Comparison of ENCODE assay signal across 1 cellular context in the genomic region with DNA sequence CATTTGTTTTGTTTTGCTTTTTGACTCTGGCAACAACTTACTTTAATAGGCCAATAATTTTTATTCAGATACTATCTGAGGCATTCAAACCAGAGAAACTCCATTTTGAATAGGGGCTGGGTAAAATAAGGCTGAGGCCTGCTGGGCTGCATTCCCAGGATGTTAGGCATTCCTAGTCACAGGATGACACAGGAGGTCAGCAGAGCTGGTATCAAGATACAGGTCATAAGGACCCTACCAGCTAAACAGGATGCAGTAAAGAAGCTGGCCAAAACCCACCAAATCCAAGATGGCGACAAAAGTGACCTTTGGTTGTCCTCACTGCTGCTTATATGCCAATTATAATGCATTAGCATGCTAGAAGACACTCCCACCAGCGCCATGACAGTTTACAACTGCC.
TF ChIP-seq lines count a peak whose summit lies in the region.

No MANE protein-coding gene starts in this region.

TF ChIP-seq in IMR-90, 13 proteins besides CTCF, POLR2A, EP300 and RAD21:
- no peak for TF ChIP-seq RCOR1 (IDR thresholded peaks at IDR 0.05; ENCODE audit: insufficient replicate concordance, low read length)
- TF ChIP-seq, protein P1, sequence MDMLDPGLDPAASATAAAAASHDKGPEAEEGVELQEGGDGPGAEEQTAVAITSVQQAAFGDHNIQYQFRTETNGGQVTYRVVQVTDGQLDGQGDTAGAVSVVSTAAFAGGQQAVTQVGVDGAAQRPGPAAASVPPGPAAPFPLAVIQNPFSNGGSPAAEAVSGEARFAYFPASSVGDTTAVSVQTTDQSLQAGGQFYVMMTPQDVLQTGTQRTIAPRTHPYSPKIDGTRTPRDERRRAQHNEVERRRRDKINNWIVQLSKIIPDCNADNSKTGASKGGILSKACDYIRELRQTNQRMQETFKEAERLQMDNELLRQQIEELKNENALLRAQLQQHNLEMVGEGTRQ (IDR thresholded peaks at IDR 0.05; ENCODE audit: low read depth, low read length) = no peak
- no peak for TF ChIP-seq MXI1 (IDR thresholded peaks at IDR 0.05; ENCODE audit: borderline replicate concordance, low read depth, low read length)
- TF ChIP-seq CHD1 (IDR thresholded peaks at IDR 0.05; ENCODE audit: low read depth, low read length) = no peak
- no peak for TF ChIP-seq CEBPB (IDR thresholded peaks at IDR 0.05; ENCODE audit: low read depth, low read length)
- no peak for TF ChIP-seq RFX5 (IDR thresholded peaks at IDR 0.05; ENCODE audit: low read depth, low read length)
- no peak for TF ChIP-seq MAZ (IDR thresholded peaks at IDR 0.05; ENCODE audit: borderline replicate concordance, low read depth, low read length)
- TF ChIP-seq, protein P2, sequence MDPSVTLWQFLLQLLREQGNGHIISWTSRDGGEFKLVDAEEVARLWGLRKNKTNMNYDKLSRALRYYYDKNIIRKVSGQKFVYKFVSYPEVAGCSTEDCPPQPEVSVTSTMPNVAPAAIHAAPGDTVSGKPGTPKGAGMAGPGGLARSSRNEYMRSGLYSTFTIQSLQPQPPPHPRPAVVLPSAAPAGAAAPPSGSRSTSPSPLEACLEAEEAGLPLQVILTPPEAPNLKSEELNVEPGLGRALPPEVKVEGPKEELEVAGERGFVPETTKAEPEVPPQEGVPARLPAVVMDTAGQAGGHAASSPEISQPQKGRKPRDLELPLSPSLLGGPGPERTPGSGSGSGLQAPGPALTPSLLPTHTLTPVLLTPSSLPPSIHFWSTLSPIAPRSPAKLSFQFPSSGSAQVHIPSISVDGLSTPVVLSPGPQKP (IDR thresholded peaks at IDR 0.05; ENCODE audit: borderline replicate concordance, low read depth, low read length) = no peak
- no peak for TF ChIP-seq BHLHE40 (IDR thresholded peaks at IDR 0.05; ENCODE audit: low read depth, low read length)
